Comparison of ENCODE assay signal across 18 cellular contexts in genomic region chr19:47657719-47658118, GRCh38. TPM values are rescaled to one million over a fixed set of nuclear protein-coding genes. Genes with fewer than 3 reads are reported as not detected.
"Had no signal": no experiment of that assay in that cellular context is flagged by ENCODE, and none has a peak within 500 bp of the region (broad histone marks: within the 10 kb centered on the region; RNA-seq: fewer than 3 reads in every experiment).

No MANE protein-coding gene starts in this region.

- H3K27me3 Mint-ChIP-seq: dendritic cell treated with granulocyte-macrophage colony-stimulating factor and Interleukin-4, amounts not matched to agents 40 ng/mL and 50 ng/mL, for 4 days; natural killer cell treated with Interleukin-12 subunit alpha and Interleukin-12 subunit beta and Interleukin-15 and Interleukin-18, amount 100 ng/mL, for 72 hours had no signal

- H3K36me3 Mint-ChIP-seq: natural killer cell treated with Interleukin-12 subunit alpha and Interleukin-12 subunit beta and Interleukin-15 and Interleukin-18, amount 100 ng/mL, for 72 hours had no signal

- H3K9me3 Mint-ChIP-seq: dendritic cell treated with granulocyte-macrophage colony-stimulating factor and Interleukin-4, amounts not matched to agents 40 ng/mL and 50 ng/mL, for 4 days; natural killer cell treated with Interleukin-12 subunit alpha and Interleukin-12 subunit beta and Interleukin-15 and Interleukin-18, amount 100 ng/mL, for 72 hours; T-helper 2 cell treated with Interferon-gamma antibody and Interleukin-4, amounts not matched to agents 5 μg/mL and 100 μg/mL, for 36 hours had no signal

- H3K4me3 ChIP-seq: ascending aorta, mucosa of descending colon, uterus had no signal

- H3K27ac ChIP-seq: ascending aorta, uterus had no signal

- ATAC-seq: activated CD8-positive, alpha-beta T cell treated with anti-CD3 and anti-CD28 coated beads, Interleukin-2, amount 10 ng/mL, durations not matched to agents 7 days and 5 days; esophagus mucosa; natural killer cell treated with Interleukin-12 subunit alpha and Interleukin-12 subunit beta and Interleukin-15 and Interleukin-18, amount 100 ng/mL, for 72 hours; sciatic nerve had no signal

- DNase-seq: activated CD4-positive, alpha-beta T cell treated with anti-CD3 and anti-CD28 coated beads for 4 hours; activated CD8-positive, alpha-beta memory T cell treated with anti-CD3 and anti-CD28 coated beads, Interleukin-2, amount 50 U/mL, for 48 hours; activated CD8-positive, alpha-beta T cell treated with anti-CD3 and anti-CD28 coated beads, Interleukin-2, amount 10 ng/mL, durations not matched to agents 7 days and 5 days; activated naive CD4-positive, alpha-beta T cell; caudate nucleus; glutamatergic neuron; mammary epithelial cell; stimulated activated CD4-positive, alpha-beta T cell treated with anti-CD3 and anti-CD28 coated beads, Interleukin-12 subunit alpha, Interleukin-12 subunit beta, amount 100 ng/mL, for 4 hours; stimulated activated CD4-positive, alpha-beta T cell treated with anti-CD3 and anti-CD28 coated beads, Interleukin-2, amount 100 ng/mL, for 48 hours; stimulated activated naive CD4-positive, alpha-beta T cell treated with Interleukin-2 at 50 U/mL for 16 hours; uterus had no signal

- H3K9me3 ChIP-seq: ascending aorta, mucosa of descending colon, uterus had no signal

- H3K36me3 ChIP-seq: uterus had no signal

- H3K4me3 Mint-ChIP-seq: activated CD8-positive, alpha-beta T cell treated with anti-CD3 and anti-CD28 coated beads, Interleukin-2, amount 10 ng/mL, durations not matched to agents 7 days and 5 days; dendritic cell treated with granulocyte-macrophage colony-stimulating factor and Interleukin-4, amounts not matched to agents 40 ng/mL and 50 ng/mL, for 4 days; natural killer cell treated with Interleukin-12 subunit alpha and Interleukin-12 subunit beta and Interleukin-15 and Interleukin-18, amount 100 ng/mL, for 72 hours; T-helper 2 cell treated with Interferon-gamma antibody and Interleukin-4, amounts not matched to agents 5 μg/mL and 100 μg/mL, for 36 hours had no signal

- H3K27me3 ChIP-seq: ascending aorta, uterus had no signal

- H3K27ac Mint-ChIP-seq: activated CD8-positive, alpha-beta T cell treated with anti-CD3 and anti-CD28 coated beads, Interleukin-2, amount 10 ng/mL, durations not matched to agents 7 days and 5 days; dendritic cell treated with granulocyte-macrophage colony-stimulating factor and Interleukin-4, amounts not matched to agents 40 ng/mL and 50 ng/mL, for 4 days; natural killer cell treated with Interleukin-12 subunit alpha and Interleukin-12 subunit beta and Interleukin-15 and Interleukin-18, amount 100 ng/mL, for 72 hours; T-helper 2 cell treated with Interferon-gamma antibody and Interleukin-4, amounts not matched to agents 5 μg/mL and 100 μg/mL, for 36 hours had no signal

RNA-seq across cellular contexts. Expression of gene EHD2, which starts 55.5 kb away (rescaled TPM):
- total RNA-seq: natural killer cell treated with Interleukin-12 subunit alpha and Interleukin-12 subunit beta and Interleukin-15 and Interleukin-18, amount 100 ng/mL, for 72 hours had no signal
